ENCODE assay signal across 24 cellular contexts in the genomic region with DNA sequence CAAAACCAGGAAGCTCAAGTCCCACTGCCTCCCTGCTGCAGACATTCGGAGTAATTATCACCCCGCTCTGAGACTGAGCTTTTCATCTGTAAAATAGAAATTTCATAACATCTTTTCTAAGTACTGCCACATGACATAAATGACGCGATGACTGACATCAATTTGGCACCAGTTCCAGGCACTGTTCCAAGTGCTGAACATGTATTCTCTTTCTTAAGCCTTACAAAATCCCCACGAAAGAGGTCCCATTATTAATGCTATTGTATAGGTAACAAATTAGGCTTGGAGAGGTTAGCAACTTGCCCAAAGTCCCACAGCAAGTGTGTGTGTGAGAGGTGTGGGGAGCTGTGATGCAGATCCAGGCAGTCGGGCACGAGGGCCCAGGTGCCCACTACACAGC.
"Had no signal": no experiment of that assay in that cellular context is flagged by ENCODE, and none has a peak within 500 bp of the region (broad histone marks: within the 10 kb centered on the region; RNA-seq: fewer than 3 reads in every experiment).

No MANE protein-coding gene starts in this region.

- FAIRE-seq: astrocyte, endothelial cell of umbilical vein, TTC549 had no signal

- DNase-seq: activated CD4-positive, alpha-beta T cell treated with anti-CD3 and anti-CD28 coated beads, Interleukin-2, amount 50 U/mL, for 4 hours; activated effector memory CD4-positive, alpha-beta T cell treated with anti-CD3 and anti-CD28 coated beads, Interleukin-2, amount 50 U/mL, for 16 hours; activated T-cell treated with anti-CD3 and anti-CD28 coated beads, Interleukin-2, amount 50 U/mL, for 72 hours; cerebellar nuclear complex; cortex of kidney; effector memory CD4-positive, alpha-beta T cell; foreskin melanocyte; glutamatergic neuron; hippocampal formation; islet precursor cell; left colon; stimulated activated CD4-positive, alpha-beta T cell treated with anti-CD3 and anti-CD28 coated beads, Interleukin-4, amount 100 ng/mL, for 24 hours had no signal

- H3K4me3 ChIP-seq: adrenal gland, breast epithelium, lung, smooth muscle cell, thoracic aorta had no signal

- H3K27me3 ChIP-seq: adrenal gland, breast epithelium, neutrophil had no signal

- H3K36me3 ChIP-seq: adrenal gland, breast epithelium, neutrophil, thoracic aorta had no signal

- ATAC-seq: activated T-cell treated with anti-CD3 and anti-CD28 coated beads, Interleukin-2, amount 50 U/mL, for 72 hours; left colon; natural killer cell treated with Interleukin-12 subunit alpha and Interleukin-12 subunit beta and Interleukin-15 and Interleukin-18, amount 100 ng/mL, for 72 hours; sciatic nerve; stimulated activated effector memory CD8-positive, alpha-beta T cell treated with anti-CD3 and anti-CD28 coated beads, Interleukin-12 subunit alpha, Interleukin-12 subunit beta, amount 100 ng/mL, for 72 hours had no signal
